ENCODE assay signal across 9 cellular contexts in the genomic region with DNA sequence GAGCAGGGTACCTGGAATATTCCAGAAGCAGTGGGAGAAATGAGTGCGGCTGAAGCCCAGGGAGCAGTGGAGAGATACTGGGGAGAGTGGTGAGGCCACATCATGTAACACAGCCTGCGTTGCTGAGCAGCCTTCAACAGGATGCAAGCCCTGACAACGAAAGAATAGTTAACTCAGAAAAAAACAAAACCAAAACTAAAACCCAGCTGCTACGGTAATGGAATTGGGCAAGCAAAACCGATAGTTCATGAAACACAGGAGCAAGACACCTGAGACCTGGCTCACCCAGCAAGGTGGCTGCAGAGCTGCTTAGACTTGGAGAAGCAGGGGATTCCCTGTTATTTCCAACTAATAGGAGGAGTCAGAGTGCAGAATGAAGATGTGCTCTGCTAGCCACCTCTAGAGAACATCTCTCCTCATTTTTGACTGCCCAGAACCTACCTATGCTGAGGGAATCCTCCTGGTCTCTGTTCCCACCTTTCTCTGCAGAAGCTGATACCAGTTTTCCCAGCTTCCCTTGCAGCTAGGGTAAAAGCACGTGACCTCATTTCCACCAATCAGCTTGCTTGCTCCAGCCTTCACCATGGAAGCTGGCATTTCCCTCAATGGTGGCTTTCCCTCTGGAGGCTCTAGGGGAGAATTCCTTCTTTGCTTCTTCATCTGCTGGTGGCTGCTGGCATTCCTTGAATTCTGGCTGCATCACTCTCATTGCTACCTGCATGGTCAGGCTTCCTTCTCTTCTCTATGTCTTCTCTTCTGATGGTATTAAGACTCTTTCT. TPM values are rescaled to one million over a fixed set of nuclear protein-coding genes. Genes with fewer than 3 reads are reported as not detected.
DNase-seq lines count a peak whose midpoint lies in the region; ATAC-seq and TF ChIP-seq lines count a peak whose summit lies in the region.
"Had no signal": no experiment of that assay in that cellular context is flagged by ENCODE, and none has a peak within 500 bp of the region (broad histone marks: within the 10 kb centered on the region; RNA-seq: fewer than 3 reads in every experiment).

No MANE protein-coding gene starts in this region.

- 69 to 74% methylated on average over 6 of the region's 6 CpGs for WGBS in heart right ventricle, 2 donors

- H3K36me3 Mint-ChIP-seq in activated T-helper 17 cell treated with anti-CD3 and anti-CD28 coated beads, Interleukin-2, amount 50 U/mL, for 72 hours (ENCODE audit: low read depth): no peaks in the 10 kb centered on the region

- TF ChIP-seq CTCF in heart right ventricle (IDR thresholded peaks at IDR 0.05): no peak

- no peaks in the 10 kb centered on the region for H3K27me3 Mint-ChIP-seq in activated T-helper 17 cell treated with anti-CD3 and anti-CD28 coated beads, Interleukin-2, amount 50 U/mL, for 72 hours

- no peak for DNase-seq in activated CD4-positive, CD25-positive, alpha-beta regulatory T cell (lab: John Stamatoyannopoulos, UW)
- no peak for DNase-seq in stimulated activated naive CD8-positive, alpha-beta T cell treated with anti-CD3 and anti-CD28 coated beads, Interleukin-15, Interleukin-2, amounts not matched to agents 100 U/mL and 50 U/mL, for 24 hours
- DNase-seq in heart right ventricle (no peak), NCI-H1105 (lab: John Stamatoyannopoulos, UW) (no peak), posterior vena cava (ENCODE audit: low spot score) (no peak)
- DNase-seq: right lobe of liver had no signal

- H3K4me3 ChIP-seq in heart right ventricle: peak overlapping the region in 1 of 10 donors; percentile 12
- H3K4me3 ChIP-seq: right lobe of liver had no signal

- peaks cover 16% of the 10 kb centered on the region for H3K4me1 Mint-ChIP-seq in activated T-helper 17 cell treated with anti-CD3 and anti-CD28 coated beads, Interleukin-2, amount 50 U/mL, for 72 hours

- peak overlapping the region; percentile 67 for H3K27ac Mint-ChIP-seq in activated T-helper 17 cell treated with anti-CD3 and anti-CD28 coated beads, Interleukin-2, amount 50 U/mL, for 72 hours

- H3K36me3 ChIP-seq in heart right ventricle: no peaks in the 10 kb centered on the region
- H3K36me3 ChIP-seq: right lobe of liver had no signal

- peaks cover 0 to 7% (median 0%) of the 10 kb centered on the region in 11 donors for H3K9me3 ChIP-seq in heart right ventricle
- H3K9me3 ChIP-seq: right lobe of liver had no signal

- intact Hi-C loops in heart right ventricle (cut with DNase I) (no loop called here), posterior vena cava (cut with DNase I) (loop anchor here in 1 of 2 donors (5.0 kb wide), 1 partner anchor 108 kb away; no protein-coding TSS in a partner anchor)

- H3K4me1 ChIP-seq in heart right ventricle: no peaks in the 10 kb centered on the region
- H3K4me1 ChIP-seq: right lobe of liver had no signal

- peak; percentile 82 to 87 for ATAC-seq in activated CD4-positive, CD25-positive, alpha-beta regulatory T cell treated with anti-CD3 and anti-CD28 coated beads, Interleukin-2, amount 50 U/mL, for 24 hours
- ATAC-seq in HG03280 (IDR thresholded peaks at IDR 0.05; ENCODE audit: unreplicated experiment) (peak; percentile 77), heart right ventricle (no peak)
- ATAC-seq in activated T-helper 17 cell treated with anti-CD3 and anti-CD28 coated beads, Interleukin-2, amount 50 U/mL, for 72 hours (replicated peaks): peak; percentile 93
- ATAC-seq in stimulated activated naive CD8-positive, alpha-beta T cell treated with anti-CD3 and anti-CD28 coated beads, Interleukin-15, Interleukin-2, amounts not matched to agents 100 U/mL and 50 U/mL, for 24 hours: peak; percentile 66

- peak overlapping the region; percentile 78 for H3K4me3 Mint-ChIP-seq in activated T-helper 17 cell treated with anti-CD3 and anti-CD28 coated beads, Interleukin-2, amount 50 U/mL, for 72 hours

- peaks cover 0 to 4% (median 3%) of the 10 kb centered on the region in 7 donors for H3K27me3 ChIP-seq in heart right ventricle
- H3K27me3 ChIP-seq: right lobe of liver had no signal

- no peaks in the 10 kb centered on the region for H3K9me3 Mint-ChIP-seq in activated T-helper 17 cell treated with anti-CD3 and anti-CD28 coated beads, Interleukin-2, amount 50 U/mL, for 72 hours

- peak overlapping the region in 1 of 10 donors; percentile 36 for H3K27ac ChIP-seq in heart right ventricle
- H3K27ac ChIP-seq: right lobe of liver had no signal

RNA-seq across cellular contexts. Expression of a gene that starts 59.4 kb away (rescaled TPM):
- 10 to 100 TPM; 21.4 to 22.6 TPM for total RNA-seq in activated T-helper 17 cell treated with anti-CD3 and anti-CD28 coated beads, Interleukin-2, amount 50 U/mL, for 72 hours
- 1 to 10 TPM in 7 of 10 donors, under 1 TPM in 3; 0.67 to 4.0 (median 1.6) TPM for total RNA-seq in heart right ventricle
- 1 to 10 TPM in 1 of 2 donors, under 1 TPM in 1; 0.29 to 3.9 TPM for polyA plus RNA-seq in heart right ventricle
- total RNA-seq in posterior vena cava: 10 to 100 TPM; 32.4 to 33.1 TPM

Comparison
In these comparisons a context has a peak if more than half of its experiments do, and no peak if none do; other contexts are left out.
1. ATAC-seq: peak in activated CD4-positive, CD25-positive, alpha-beta regulatory T cell treated with anti-CD3 and anti-CD28 coated beads, Interleukin-2, amount 50 U/mL, for 24 hours (2 of 2), HG03280 (single experiment), activated T-helper 17 cell treated with anti-CD3 and anti-CD28 coated beads, Interleukin-2, amount 50 U/mL, for 72 hours (single experiment) and stimulated activated naive CD8-positive, alpha-beta T cell treated with anti-CD3 and anti-CD28 coated beads, Interleukin-15, Interleukin-2, amounts not matched to agents 100 U/mL and 50 U/mL, for 24 hours (single experiment); none in heart right ventricle (0 of 8).
2. RNA of a gene that starts 59.4 kb away (total RNA-seq): 32.4 to 33.1 TPM in posterior vena cava and 21.4 to 22.6 TPM in activated T-helper 17 cell treated with anti-CD3 and anti-CD28 coated beads, Interleukin-2, amount 50 U/mL, for 72 hours; 0.67 to 4.0 TPM in heart right ventricle; every median in the first group is over 4 times any median in the second.